ENCODE assay signal across 26 cellular contexts in the genomic region with DNA sequence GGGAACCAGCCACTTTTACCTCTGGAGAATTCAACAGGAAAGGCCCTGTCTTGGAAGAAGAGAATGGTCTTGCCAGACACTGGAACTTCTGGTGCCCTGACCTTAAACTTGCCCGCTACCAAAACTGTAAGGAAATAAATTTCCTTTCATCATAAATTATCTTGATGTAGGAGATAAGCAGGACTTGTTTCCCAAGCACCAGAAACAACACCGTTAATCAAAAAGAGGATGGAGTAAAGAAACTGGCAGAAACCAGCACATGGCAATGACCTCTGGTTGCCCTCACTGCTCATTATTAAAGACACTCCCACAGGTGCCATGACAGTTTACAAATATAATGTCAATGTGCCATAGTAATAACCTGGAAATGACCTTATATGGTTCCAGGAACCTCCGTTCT.
DNase-seq lines count a peak whose midpoint lies in the region; ATAC-seq, FAIRE-seq and TF ChIP-seq lines count a peak whose summit lies in the region.
"Had no signal": no experiment of that assay in that cellular context is flagged by ENCODE, and none has a peak within 500 bp of the region (broad histone marks: within the 10 kb centered on the region; RNA-seq: fewer than 3 reads in every experiment).

No MANE protein-coding gene starts in this region.

- WGBS in K562 (ENCODE audit: insufficient coverage, low coverage, missing lambda C conversion rate) = 27% methylated on average over 3 of the region's 3 CpGs

- ATAC-seq in K562 = no peak
- no peak for ATAC-seq in naive thymus-derived CD8-positive, alpha-beta T cell
- ATAC-seq: GM12878 had no signal

- no peaks in the 10 kb centered on the region for H3K36me3 ChIP-seq in K562 (ENCODE audit: control insufficient read depth, insufficient read depth, low read length)
- H3K36me3 ChIP-seq: BE2C, BLaER1 had no signal

- no peaks in the 10 kb centered on the region for H3K9me1 ChIP-seq in K562 (ENCODE audit: control insufficient read depth, insufficient read depth, low read length)

- no peak for TF ChIP-seq EP300 in K562 (IDR thresholded peaks at IDR 0.05; ENCODE audit: low read length)

- no peak overlapping the region for H3K27ac ChIP-seq in K562 (ENCODE audit: extremely low read depth, low read depth, low read length)
- H3K27ac ChIP-seq: BLaER1 had no signal

- no peaks in the 10 kb centered on the region for H3K79me2 ChIP-seq in K562 (ENCODE audit: control insufficient read depth, insufficient read depth, low read length)

- H2AFZ ChIP-seq in K562 (ENCODE audit: low read depth, low read length) = peak overlapping the region; percentile 48; the same call in 1 of the 2 replicates

- CTCF ChIA-PET in K562 (lab: Yijun Ruan, JAX; ENCODE audit: low intra/inter-chr PET ratio) = no interaction called here

- H3K4me1 ChIP-seq in K562 (replicated peaks in 1 of 2; ENCODE audit: control insufficient read depth in 2 of 2, insufficient read depth in 2 of 2, low read length in 2 of 2) = no peaks in the 10 kb centered on the region; a peak in 2 of 5 replicates
- H3K4me1 ChIP-seq: BE2C, BLaER1 had no signal

- no peaks in the 10 kb centered on the region for H3K36me3 Mint-ChIP-seq in naive thymus-derived CD8-positive, alpha-beta T cell
- H3K36me3 Mint-ChIP-seq: CD14-positive monocyte; CD4-positive, alpha-beta memory T cell; CD4-positive, CD25-positive, alpha-beta regulatory T cell; CD8-positive, alpha-beta memory T cell had no signal

- no peak overlapping the region for H3K4me2 ChIP-seq in K562 (ENCODE audit: insufficient read depth, low read length)
- H3K4me2 ChIP-seq: BLaER1 had no signal

- TF ChIP-seq CTCF in K562 (IDR thresholded peaks at IDR 0.05 in 2 of 3, conservative IDR thresholded peaks at IDR 0.05 in 1 of 3; ENCODE audit: insufficient read depth in 2 of 3, low read depth in 1 of 3, low read length in 3 of 3) = no peak

- H3K27ac Mint-ChIP-seq in naive thymus-derived CD8-positive, alpha-beta T cell = no peak overlapping the region
- H3K27ac Mint-ChIP-seq: CD14-positive monocyte; CD4-positive, alpha-beta memory T cell; CD4-positive, CD25-positive, alpha-beta regulatory T cell; CD8-positive, alpha-beta memory T cell had no signal

- no peaks in the 10 kb centered on the region for H4K20me1 ChIP-seq in K562 (replicated peaks; ENCODE audit: control insufficient read depth, insufficient read depth, low read length)
- H4K20me1 ChIP-seq: BLaER1 had no signal

- TF ChIP-seq POLR2A in K562 (conservative IDR thresholded peaks at IDR 0.05) = no peak

- H3K27me3 Mint-ChIP-seq in naive thymus-derived CD8-positive, alpha-beta T cell = peaks cover 0 to 3% (median 2%) of the 10 kb centered on the region in 5 donors
- H3K27me3 Mint-ChIP-seq: CD4-positive, alpha-beta memory T cell; CD4-positive, CD25-positive, alpha-beta regulatory T cell had no signal

- H3K9ac ChIP-seq in K562 (ENCODE audit: insufficient read depth in 1 of 2, low read depth in 2 of 2, low read length in 2 of 2) = no peak overlapping the region
- H3K9ac ChIP-seq: BLaER1 had no signal

- FAIRE-seq in K562 (lab: Jason Lieb, UNC) = no peak
- FAIRE-seq: A204.1, GM12878, GM12892, GM18507 had no signal

- TF ChIP-seq RAD21 in K562 (CRISPR knock-in tag; conservative IDR thresholded peaks at IDR 0.05 in 1 of 2, IDR thresholded peaks at IDR 0.05 in 1 of 2) = no peak

- POLR2A ChIA-PET in K562 (lab: Yijun Ruan, JAX) = interaction anchor here (0.6 to 1.0 kb wide), 2 partner anchors 22 to 59 kb away, joined by 3 read pairs; no protein-coding TSS in a partner anchor
- POLR2A ChIA-PET in naive thymus-derived CD8-positive, alpha-beta T cell (lab: Charles Lee) = no interaction called here

- no peak overlapping the region for H3K4me3 ChIP-seq in K562
- H3K4me3 ChIP-seq: BLaER1, GM12878 had no signal

- intact Hi-C loops in K562 (cut with micrococcal nuclease) = no loop called here

- H3K9me3 ChIP-seq in K562 (replicated peaks; ENCODE audit: control insufficient read depth, insufficient read depth, low read depth, low read length) = 0 out of 2 replicates have a peak, but pooled peaks cover 3% of the 10 kb centered on the region
- H3K9me3 ChIP-seq: BE2C, BLaER1 had no signal

- H3K9me3 Mint-ChIP-seq in naive thymus-derived CD8-positive, alpha-beta T cell = peaks cover 0 to 14% (median 2%) of the 10 kb centered on the region in 9 donors

- DNase-seq in K562 (ENCODE audit: extremely low read depth in 1 of 4, low spot score in 3 of 4) (no peak), left kidney (ENCODE audit: low read depth, low spot score) (peak; percentile 83), renal cortical epithelial cell (ENCODE audit: low read depth) (peak; percentile 2), NCI-H2029 treated with DMSO at 0.1 percent for 48 hours (lab: John Stamatoyannopoulos, UW) (no peak)
- no peak for DNase-seq in naive thymus-derived CD8-positive, alpha-beta T cell
- DNase-seq: 8988T; ACHN; BE2C; C1 segment of cervical spinal cord; CD4-positive, alpha-beta memory T cell; CD4-positive, CD25-positive, alpha-beta regulatory T cell; CD8-positive, alpha-beta memory T cell; COR-L47; DMS 273 treated with DMSO at 0.1 percent for 48 hours; DMS153; DMS53; DMS79; DND-41; EL; GDM1 had no signal

- H3K4me3 Mint-ChIP-seq in naive thymus-derived CD8-positive, alpha-beta T cell = no peak overlapping the region
- H3K4me3 Mint-ChIP-seq: CD14-positive monocyte; CD4-positive, alpha-beta memory T cell; CD4-positive, CD25-positive, alpha-beta regulatory T cell; CD8-positive, alpha-beta memory T cell had no signal

- H3K27me3 ChIP-seq in K562 (ENCODE audit: control insufficient read depth in 2 of 2, insufficient read depth in 2 of 2, low read length in 2 of 2) = no peaks in the 10 kb centered on the region
- H3K27me3 ChIP-seq: BE2C, BLaER1 had no signal

- no peaks in the 10 kb centered on the region for H3K4me1 Mint-ChIP-seq in naive thymus-derived CD8-positive, alpha-beta T cell
- H3K4me1 Mint-ChIP-seq: CD4-positive, alpha-beta memory T cell; CD4-positive, CD25-positive, alpha-beta regulatory T cell; CD8-positive, alpha-beta memory T cell had no signal

- in situ Hi-C loops in K562 (cut with MboI) = no loop called here

- no TSS peak for BruUV-seq in K562 (replicated peaks; lab: Mats Ljungman, UMichigan)

TF ChIP-seq in K562, 482 proteins besides CTCF, POLR2A, EP300 and RAD21:
- TF ChIP-seq DNMT1 (IDR thresholded peaks at IDR 0.05) = no peak
- TF ChIP-seq MEIS2 (IDR thresholded peaks at IDR 0.05; ENCODE audit: partially characterized antibody) = peak; percentile 58
- TF ChIP-seq PBX2 (CRISPR knock-in tag; IDR thresholded peaks at IDR 0.05; ENCODE audit: low read depth) = no peak
- peak; percentile 85 for TF ChIP-seq PBX2 (tag; conservative IDR thresholded peaks at IDR 0.05; ENCODE audit: low read depth)

Comparison
In these comparisons a context has a peak if more than half of its experiments do, and no peak if none do; other contexts are left out.
1. DNase-seq: peak in left kidney (single experiment) and renal cortical epithelial cell (single experiment); none in K562 (0 of 4), NCI-H2029 treated with DMSO at 0.1 percent for 48 hours (single experiment) and naive thymus-derived CD8-positive, alpha-beta T cell (0 of 10).